13 cellular contexts compared by ENCODE assay signal in the genomic region with DNA sequence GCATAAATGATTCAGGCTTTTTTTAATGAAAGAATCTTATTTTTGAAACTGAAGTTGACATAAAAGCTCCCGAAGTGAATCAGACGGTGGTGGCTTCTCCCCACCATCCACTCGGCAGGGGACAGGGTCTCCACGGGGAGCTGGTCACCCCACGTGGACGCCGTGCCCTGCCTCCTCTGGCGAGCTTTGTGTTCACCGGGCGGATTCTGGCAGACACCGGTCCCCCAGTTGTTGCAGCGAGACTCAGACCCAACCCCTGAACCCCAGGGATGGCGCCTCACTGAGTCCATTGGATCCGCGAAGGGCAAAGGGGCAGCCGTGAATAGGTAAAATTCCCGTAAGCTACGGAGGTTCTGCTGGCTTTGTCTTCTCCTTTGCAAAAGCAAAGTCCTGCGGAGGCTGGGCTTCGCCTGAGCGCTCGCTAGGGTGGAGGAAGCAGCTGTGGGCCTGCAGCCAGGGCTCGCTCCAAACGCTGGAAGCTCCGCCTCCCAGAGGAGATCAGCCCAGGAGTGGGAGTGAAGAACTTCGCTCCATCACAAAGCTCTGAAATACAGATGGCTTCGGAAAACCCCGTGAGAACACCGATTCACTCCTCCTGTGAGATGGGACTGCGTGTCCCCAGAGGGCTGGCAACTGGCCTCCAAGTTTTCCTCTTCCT. TPM values are rescaled to one million over a fixed set of nuclear protein-coding genes. Genes with fewer than 3 reads are reported as not detected.
DNase-seq lines count a peak whose midpoint lies in the region; ATAC-seq and TF ChIP-seq lines count a peak whose summit lies in the region.
"Had no signal": no experiment of that assay in that cellular context is flagged by ENCODE, and none has a peak within 500 bp of the region (broad histone marks: within the 10 kb centered on the region; RNA-seq: fewer than 3 reads in every experiment).

No MANE protein-coding gene starts in this region.

- DNase-seq in Right ventricle myocardium superior (peak; percentile 62), right atrium auricular region (ENCODE audit: low spot score) (no peak), colonic mucosa (peak; percentile 22), mesendoderm (peak; percentile 32), LoVo (ENCODE audit: low spot score) (no peak), EL (no peak)
- DNase-seq in activated CD4-positive, alpha-beta T cell treated with anti-CD3 and anti-CD28 coated beads for 36 hours: no peak
- no peak for DNase-seq in CD8-positive, alpha-beta T cell
- DNase-seq: activated CD4-positive, alpha-beta T cell treated with anti-CD3 and anti-CD28 coated beads, Interleukin-2, amount 50 U/mL, for 48 hours; AML-193; NCI-H187; stimulated activated CD8-positive, alpha-beta memory T cell treated with anti-CD3 and anti-CD28 coated beads, Interleukin-4, amount 100 ng/mL, for 48 hours had no signal

- no peak overlapping the region for H3K23ac ChIP-seq in mesendoderm (ENCODE audit: low read length)

- H3K4me3 ChIP-seq in right atrium auricular region: peak overlapping the region in 1 of 2 donors; percentile 16
- no peak overlapping the region for H3K4me3 ChIP-seq in colonic mucosa
- no peak overlapping the region for H3K4me3 ChIP-seq in mesendoderm (ENCODE audit: low read length)
- no peak overlapping the region for H3K4me3 ChIP-seq in CD8-positive, alpha-beta T cell (ENCODE audit: low read depth, low read length)

- no peak overlapping the region for H4K8ac ChIP-seq in mesendoderm (ENCODE audit: low read depth, low read length)

- intact Hi-C loops in Right ventricle myocardium superior (cut with DNase I) (no loop called here), colonic mucosa (cut with DNase I) (no loop called here)
- intact Hi-C loops in activated CD4-positive, alpha-beta T cell treated with anti-CD3 and anti-CD28 coated beads for 36 hours (cut with DNase I, micrococcal nuclease): no loop called here
- intact Hi-C loops in CD8-positive, alpha-beta T cell (cut with DNase I, micrococcal nuclease): no loop called here

- H3K4me2 ChIP-seq in mesendoderm (ENCODE audit: low read length): no peak overlapping the region

- no peak overlapping the region for H3K4ac ChIP-seq in mesendoderm (ENCODE audit: low read depth, low read length)

- no peaks in the 10 kb centered on the region for H3K36me3 Mint-ChIP-seq in activated CD4-positive, alpha-beta T cell treated with anti-CD3 and anti-CD28 coated beads for 36 hours (ENCODE audit: low read depth)
- no peaks in the 10 kb centered on the region for H3K36me3 Mint-ChIP-seq in CD8-positive, alpha-beta T cell

- no peak overlapping the region for H2BK15ac ChIP-seq in mesendoderm (replicated peaks; ENCODE audit: low read depth)

- H3K27me3 Mint-ChIP-seq in activated CD4-positive, alpha-beta T cell treated with anti-CD3 and anti-CD28 coated beads for 36 hours: no peaks in the 10 kb centered on the region
- no peaks in the 10 kb centered on the region for H3K27me3 Mint-ChIP-seq in CD8-positive, alpha-beta T cell (ENCODE audit: low read depth)

- H3K79me1 ChIP-seq in mesendoderm (ENCODE audit: low read length): no peaks in the 10 kb centered on the region

- no peak overlapping the region for H2AK5ac ChIP-seq in mesendoderm (ENCODE audit: low read length)

- H3K4me1 Mint-ChIP-seq in activated CD4-positive, alpha-beta T cell treated with anti-CD3 and anti-CD28 coated beads for 36 hours: no peaks in the 10 kb centered on the region
- no peaks in the 10 kb centered on the region for H3K4me1 Mint-ChIP-seq in CD8-positive, alpha-beta T cell (ENCODE audit: low read depth)

- no peak overlapping the region for H3K27ac Mint-ChIP-seq in activated CD4-positive, alpha-beta T cell treated with anti-CD3 and anti-CD28 coated beads for 36 hours
- H3K27ac Mint-ChIP-seq in CD8-positive, alpha-beta T cell: no peak overlapping the region

- no peaks in the 10 kb centered on the region for H3K79me2 ChIP-seq in mesendoderm (ENCODE audit: control insufficient read depth, insufficient read depth, low read length)

- H3K4me1 ChIP-seq in right atrium auricular region (no peaks in the 10 kb centered on the region), colonic mucosa (no peaks in the 10 kb centered on the region), mesendoderm (ENCODE audit: control insufficient read depth, low read depth, low read length) (no peaks in the 10 kb centered on the region)
- H3K4me1 ChIP-seq in CD8-positive, alpha-beta T cell (ENCODE audit: insufficient read depth, low read length): no peaks in the 10 kb centered on the region

- peak overlapping the region; percentile 49 for H3K56ac ChIP-seq in mesendoderm (ENCODE audit: low read length)

- peak overlapping the region in 1 of 2 donors; percentile 24 for H3K9ac ChIP-seq in colonic mucosa (ENCODE audit: low read depth in 2 of 2, low read length in 2 of 2)
- H3K9ac ChIP-seq in mesendoderm (ENCODE audit: low read length): no peak overlapping the region

- H3K9me3 ChIP-seq in right atrium auricular region (no peaks in the 10 kb centered on the region), colonic mucosa (no peaks in the 10 kb centered on the region)
- no peaks in the 10 kb centered on the region for H3K9me3 ChIP-seq in CD8-positive, alpha-beta T cell (ENCODE audit: low read length)

- no peak overlapping the region for H2BK120ac ChIP-seq in mesendoderm (ENCODE audit: low read depth, low read length)

- H2BK5ac ChIP-seq in mesendoderm (ENCODE audit: low read length): no peak overlapping the region

- peak; percentile 83 for ATAC-seq in Right ventricle myocardium superior (ENCODE audit: poor library complexity)
- no peak for ATAC-seq in activated CD4-positive, alpha-beta T cell treated with anti-CD3 and anti-CD28 coated beads for 36 hours
- no peak for ATAC-seq in CD8-positive, alpha-beta T cell
- ATAC-seq: esophagus mucosa had no signal

- no peak overlapping the region for H4K5ac ChIP-seq in mesendoderm (ENCODE audit: low read length)

- CTCF ChIA-PET in activated CD4-positive, alpha-beta T cell treated with anti-CD3 and anti-CD28 coated beads for 36 hours (lab: Charles Lee): interaction anchor here (0.7 kb wide), 1 partner anchor 163 kb away, joined by 3 read pairs; no protein-coding TSS in a partner anchor
- CTCF ChIA-PET in CD8-positive, alpha-beta T cell (lab: Charles Lee): no interaction called here

- H3K9me3 Mint-ChIP-seq in activated CD4-positive, alpha-beta T cell treated with anti-CD3 and anti-CD28 coated beads for 36 hours (ENCODE audit: low read depth): no peaks in the 10 kb centered on the region
- no peaks in the 10 kb centered on the region for H3K9me3 Mint-ChIP-seq in CD8-positive, alpha-beta T cell

- H3K4me3 Mint-ChIP-seq in activated CD4-positive, alpha-beta T cell treated with anti-CD3 and anti-CD28 coated beads for 36 hours: no peak overlapping the region
- no peak overlapping the region for H3K4me3 Mint-ChIP-seq in CD8-positive, alpha-beta T cell

- no peak overlapping the region for H3K27ac ChIP-seq in right atrium auricular region
- no peak overlapping the region for H3K27ac ChIP-seq in colonic mucosa
- H3K27ac ChIP-seq in mesendoderm (ENCODE audit: low read depth, low read length): no peak overlapping the region
- no peak overlapping the region for H3K27ac ChIP-seq in CD8-positive, alpha-beta T cell (ENCODE audit: low read depth, low read length)

- TF ChIP-seq CTCF in right atrium auricular region (IDR thresholded peaks at IDR 0.05) (no peak), colonic mucosa (IDR thresholded peaks at IDR 0.05) (no peak)
- TF ChIP-seq CTCF in CD8-positive, alpha-beta T cell (IDR thresholded peaks at IDR 0.05): no peak

- H3K36me3 ChIP-seq in right atrium auricular region (no peaks in the 10 kb centered on the region), colonic mucosa (no peaks in the 10 kb centered on the region), mesendoderm (ENCODE audit: control insufficient read depth, insufficient read depth, low read length) (no peaks in the 10 kb centered on the region)
- H3K36me3 ChIP-seq in CD8-positive, alpha-beta T cell (ENCODE audit: insufficient read depth, low read length): no peaks in the 10 kb centered on the region

- H3K27me3 ChIP-seq in right atrium auricular region: no peaks in the 10 kb centered on the region
- no peaks in the 10 kb centered on the region for H3K27me3 ChIP-seq in colonic mucosa
- no peaks in the 10 kb centered on the region for H3K27me3 ChIP-seq in mesendoderm (ENCODE audit: insufficient read depth, low read length, poor library complexity)
- H3K27me3 ChIP-seq in CD8-positive, alpha-beta T cell (ENCODE audit: insufficient read depth, low read length): no peaks in the 10 kb centered on the region

- WGBS in mesendoderm (ENCODE audit: extremely low coverage, insufficient coverage, low lambda C conversion rate): no CpG with 5 or more reads among the region's 30 CpGs

- POLR2A ChIA-PET in activated CD4-positive, alpha-beta T cell treated with anti-CD3 and anti-CD28 coated beads for 36 hours (lab: Charles Lee): no interaction called here
- POLR2A ChIA-PET in CD8-positive, alpha-beta T cell (lab: Charles Lee): no interaction called here

- H3K18ac ChIP-seq in mesendoderm (ENCODE audit: low read length): no peak overlapping the region

RNA-seq across cellular contexts. Expression of gene PTPRN2, which starts 38.3 kb away (rescaled TPM):
- total RNA-seq in Right ventricle myocardium superior (1.2 TPM), right atrium auricular region (1 to 10 TPM; 2.6 to 2.7 TPM), colonic mucosa (10 to 100 TPM; 14.7 to 21.6 TPM)
- 0.59 TPM for polyA plus RNA-seq in mesendoderm (2013, experiment 1 of 2)
- 0.45 TPM for polyA plus RNA-seq in mesendoderm (2013, experiment 2 of 2)
- under 1 TPM; 0.46 to 0.51 TPM for total RNA-seq in activated CD4-positive, alpha-beta T cell treated with anti-CD3 and anti-CD28 coated beads for 36 hours
- total RNA-seq in CD8-positive, alpha-beta T cell: under 1 TPM; 0.14 to 0.22 TPM

Comparison
In these comparisons a context has a peak if more than half of its experiments do, and no peak if none do; other contexts are left out.
1. DNase-seq: peak in Right ventricle myocardium superior (single experiment), colonic mucosa (single experiment) and mesendoderm (single experiment); none in right atrium auricular region (single experiment), activated CD4-positive, alpha-beta T cell treated with anti-CD3 and anti-CD28 coated beads for 36 hours (single experiment), CD8-positive, alpha-beta T cell (0 of 7), LoVo (single experiment) and EL (single experiment).